ENCODE assay signal across 8 cellular contexts in the genomic region with DNA sequence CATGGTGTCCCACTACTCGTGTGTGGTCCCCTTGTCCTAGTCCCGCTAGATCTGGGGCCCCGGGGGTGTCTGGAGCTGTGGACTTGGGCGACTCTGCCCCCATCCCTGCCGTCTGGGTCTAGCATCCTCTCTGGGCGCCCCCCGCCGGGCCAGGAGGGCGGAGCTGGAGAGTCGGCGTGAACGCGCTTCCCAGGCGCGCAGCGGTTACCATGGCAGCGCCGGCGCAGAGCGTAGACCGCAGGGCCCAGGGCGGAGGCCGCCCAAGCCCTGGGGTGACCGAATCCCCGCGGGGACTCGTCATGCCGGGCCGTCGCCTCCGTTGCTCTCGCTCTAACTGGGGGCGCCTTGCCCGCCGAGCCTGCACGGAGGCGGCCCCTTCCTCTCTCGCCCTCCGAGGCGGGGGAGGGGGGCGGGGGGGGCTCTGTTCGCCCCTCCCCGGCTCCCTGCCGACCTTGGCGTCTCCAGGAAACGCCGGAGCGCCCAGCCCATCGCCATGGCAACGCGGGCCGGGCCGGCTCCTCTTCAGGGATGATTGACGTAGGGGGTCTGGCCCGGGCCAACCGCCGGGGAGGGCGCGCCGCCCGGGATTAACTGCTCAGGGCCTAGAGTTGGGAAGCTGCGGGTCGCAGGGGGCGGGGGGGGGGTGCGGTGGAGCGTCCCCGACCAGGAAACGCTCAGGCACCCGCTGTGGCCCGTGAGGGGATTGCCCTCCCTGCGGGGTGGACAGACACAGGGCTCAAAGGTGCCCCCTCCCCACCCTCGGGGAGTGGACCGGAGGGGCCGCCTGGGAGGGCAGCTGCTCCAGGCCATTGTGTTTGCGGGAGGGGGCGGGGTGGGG. TPM values are rescaled to one million over a fixed set of nuclear protein-coding genes. Genes with fewer than 3 reads are reported as not detected.
DNase-seq lines count a peak whose midpoint lies in the region; ATAC-seq, FAIRE-seq and TF ChIP-seq lines count a peak whose summit lies in the region.

No MANE protein-coding gene starts in this region.

- H3K36me3 ChIP-seq in left ventricle myocardium inferior: no peaks in the 10 kb centered on the region
- no peaks in the 10 kb centered on the region for H3K36me3 ChIP-seq in rectal smooth muscle tissue (ENCODE audit: control insufficient read depth, insufficient read depth, low read length)

- peak overlapping the region; percentile 74 for H3K27ac ChIP-seq in left ventricle myocardium inferior (replicated peaks)
- H3K27ac ChIP-seq in rectal smooth muscle tissue (ENCODE audit: low read depth, low read length): peak overlapping the region; percentile 32

- H3K9me3 Mint-ChIP-seq in activated naive CD8-positive, alpha-beta T cell treated with anti-CD3 and anti-CD28 coated beads, Interleukin-2, amount 50 U/mL, for 24 hours: no peaks in the 10 kb centered on the region

- H3K9ac ChIP-seq in rectal smooth muscle tissue (ENCODE audit: low read length): no peak overlapping the region

- no peak overlapping the region for H3K4me3 Mint-ChIP-seq in activated naive CD8-positive, alpha-beta T cell treated with anti-CD3 and anti-CD28 coated beads, Interleukin-2, amount 50 U/mL, for 24 hours

- no peaks in the 10 kb centered on the region for H3K27me3 ChIP-seq in left ventricle myocardium inferior (ENCODE audit: low read depth)
- H3K27me3 ChIP-seq in rectal smooth muscle tissue (ENCODE audit: control insufficient read depth, insufficient read depth, low read length): no peaks in the 10 kb centered on the region

- H3K4me3 ChIP-seq in AG09309 (ENCODE audit: control insufficient read depth, low read depth, low read length) (peak overlapping the region; percentile 29), left ventricle myocardium inferior (peak overlapping the region; percentile 65), rectal smooth muscle tissue (ENCODE audit: low read length) (peak overlapping the region; percentile 46)

- no peak for DNase-seq in AG09309 (ENCODE audit: low read depth)
- DNase-seq in HTR-8/SVneo (ENCODE audit: insufficient read length, low spot score): no peak
- peak; percentile 85 for DNase-seq in activated naive CD8-positive, alpha-beta T cell treated with anti-CD3 and anti-CD28 coated beads, Interleukin-2, amount 50 U/mL, for 24 hours
- DNase-seq in left ventricle myocardium inferior: peak; percentile 72

- peaks cover 3% of the 10 kb centered on the region for H3K36me3 Mint-ChIP-seq in activated naive CD8-positive, alpha-beta T cell treated with anti-CD3 and anti-CD28 coated beads, Interleukin-2, amount 50 U/mL, for 24 hours (ENCODE audit: low read depth)

- no peaks in the 10 kb centered on the region for H3K9me3 ChIP-seq in left ventricle myocardium inferior (replicated peaks)

- H3K4me1 ChIP-seq in left ventricle myocardium inferior (peaks cover 71% of the 10 kb centered on the region), rectal smooth muscle tissue (ENCODE audit: control insufficient read depth, insufficient read depth, low read length) (peaks cover 15% of the 10 kb centered on the region)

- peak; percentile 63 for ATAC-seq in GM19372 (IDR thresholded peaks at IDR 0.05; ENCODE audit: low read depth, unreplicated experiment)
- peak; percentile 78 for ATAC-seq in SK-N-SH treated with all-trans-retinoic acid at 6 μM for 48 hours
- peak; percentile 83 for ATAC-seq in activated naive CD8-positive, alpha-beta T cell treated with anti-CD3 and anti-CD28 coated beads, Interleukin-2, amount 50 U/mL, for 24 hours
- no peak for ATAC-seq in HG03039 (IDR thresholded peaks at IDR 0.05; ENCODE audit: unreplicated experiment)

- peak; percentile 89 for FAIRE-seq in HTR-8/SVneo (lab: Jason Lieb, UNC)

- intact Hi-C loops in left ventricle myocardium inferior (cut with micrococcal nuclease): no loop called here

- no peaks in the 10 kb centered on the region for H3K27me3 Mint-ChIP-seq in activated naive CD8-positive, alpha-beta T cell treated with anti-CD3 and anti-CD28 coated beads, Interleukin-2, amount 50 U/mL, for 24 hours

- no peak overlapping the region for H3K27ac Mint-ChIP-seq in activated naive CD8-positive, alpha-beta T cell treated with anti-CD3 and anti-CD28 coated beads, Interleukin-2, amount 50 U/mL, for 24 hours

- TF ChIP-seq CTCF in AG09309 (IDR thresholded peaks at IDR 0.05; ENCODE audit: control insufficient read depth, insufficient read depth, low read depth, low read length, missing control alignments) (no peak), left ventricle myocardium inferior (IDR thresholded peaks at IDR 0.05; ENCODE audit: borderline replicate concordance) (no peak)

- H3K4me1 Mint-ChIP-seq in activated naive CD8-positive, alpha-beta T cell treated with anti-CD3 and anti-CD28 coated beads, Interleukin-2, amount 50 U/mL, for 24 hours: peaks cover 23% of the 10 kb centered on the region

TF ChIP-seq in SK-N-SH treated with all-trans-retinoic acid at 6 μM for 48 hours, 23 proteins besides CTCF, POLR2A, EP300 and RAD21:
- no peak for TF ChIP-seq ZNF8 (CRISPR knock-in tag; IDR thresholded peaks at IDR 0.05)
- TF ChIP-seq, protein P1, sequence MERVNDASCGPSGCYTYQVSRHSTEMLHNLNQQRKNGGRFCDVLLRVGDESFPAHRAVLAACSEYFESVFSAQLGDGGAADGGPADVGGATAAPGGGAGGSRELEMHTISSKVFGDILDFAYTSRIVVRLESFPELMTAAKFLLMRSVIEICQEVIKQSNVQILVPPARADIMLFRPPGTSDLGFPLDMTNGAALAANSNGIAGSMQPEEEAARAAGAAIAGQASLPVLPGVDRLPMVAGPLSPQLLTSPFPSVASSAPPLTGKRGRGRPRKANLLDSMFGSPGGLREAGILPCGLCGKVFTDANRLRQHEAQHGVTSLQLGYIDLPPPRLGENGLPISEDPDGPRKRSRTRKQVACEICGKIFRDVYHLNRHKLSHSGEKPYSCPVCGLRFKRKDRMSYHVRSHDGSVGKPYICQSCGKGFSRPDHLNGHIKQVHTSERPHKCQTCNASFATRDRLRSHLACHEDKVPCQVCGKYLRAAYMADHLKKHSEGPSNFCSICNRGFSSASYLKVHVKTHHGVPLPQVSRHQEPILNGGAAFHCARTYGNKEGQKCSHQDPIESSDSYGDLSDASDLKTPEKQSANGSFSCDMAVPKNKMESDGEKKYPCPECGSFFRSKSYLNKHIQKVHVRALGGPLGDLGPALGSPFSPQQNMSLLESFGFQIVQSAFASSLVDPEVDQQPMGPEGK (CRISPR knock-in tag; IDR thresholded peaks at IDR 0.05; ENCODE audit: borderline replicate concordance): peak; percentile 86; the same call in 1 of the 2 replicates

RNA-seq across cellular contexts. Expression of a gene that starts 8.9 kb away (rescaled TPM):
- 24.1 TPM for total RNA-seq in left ventricle myocardium inferior

RNA-seq across cellular contexts. Expression of a gene that starts 9.9 kb away (rescaled TPM):
- total RNA-seq in left ventricle myocardium inferior: 30.8 TPM

RNA-seq across cellular contexts. Expression of a gene that starts 31.6 kb away (rescaled TPM):
- 2.4 TPM for total RNA-seq in left ventricle myocardium inferior

RNA-seq across cellular contexts. Expression of a gene that starts 43.1 kb away (rescaled TPM):
- total RNA-seq in left ventricle myocardium inferior: 0.33 TPM

Comparison
In these comparisons a context has a peak if more than half of its experiments do, and no peak if none do; other contexts are left out.
1. DNase-seq: peak in activated naive CD8-positive, alpha-beta T cell treated with anti-CD3 and anti-CD28 coated beads, Interleukin-2, amount 50 U/mL, for 24 hours (single experiment) and left ventricle myocardium inferior (single experiment); none in AG09309 (single experiment) and HTR-8/SVneo (single experiment).
2. Peak in every context shown above with its lines, with median percentiles within 50 percentile points of each other: H3K4me3 ChIP-seq.